In the genomic region with DNA sequence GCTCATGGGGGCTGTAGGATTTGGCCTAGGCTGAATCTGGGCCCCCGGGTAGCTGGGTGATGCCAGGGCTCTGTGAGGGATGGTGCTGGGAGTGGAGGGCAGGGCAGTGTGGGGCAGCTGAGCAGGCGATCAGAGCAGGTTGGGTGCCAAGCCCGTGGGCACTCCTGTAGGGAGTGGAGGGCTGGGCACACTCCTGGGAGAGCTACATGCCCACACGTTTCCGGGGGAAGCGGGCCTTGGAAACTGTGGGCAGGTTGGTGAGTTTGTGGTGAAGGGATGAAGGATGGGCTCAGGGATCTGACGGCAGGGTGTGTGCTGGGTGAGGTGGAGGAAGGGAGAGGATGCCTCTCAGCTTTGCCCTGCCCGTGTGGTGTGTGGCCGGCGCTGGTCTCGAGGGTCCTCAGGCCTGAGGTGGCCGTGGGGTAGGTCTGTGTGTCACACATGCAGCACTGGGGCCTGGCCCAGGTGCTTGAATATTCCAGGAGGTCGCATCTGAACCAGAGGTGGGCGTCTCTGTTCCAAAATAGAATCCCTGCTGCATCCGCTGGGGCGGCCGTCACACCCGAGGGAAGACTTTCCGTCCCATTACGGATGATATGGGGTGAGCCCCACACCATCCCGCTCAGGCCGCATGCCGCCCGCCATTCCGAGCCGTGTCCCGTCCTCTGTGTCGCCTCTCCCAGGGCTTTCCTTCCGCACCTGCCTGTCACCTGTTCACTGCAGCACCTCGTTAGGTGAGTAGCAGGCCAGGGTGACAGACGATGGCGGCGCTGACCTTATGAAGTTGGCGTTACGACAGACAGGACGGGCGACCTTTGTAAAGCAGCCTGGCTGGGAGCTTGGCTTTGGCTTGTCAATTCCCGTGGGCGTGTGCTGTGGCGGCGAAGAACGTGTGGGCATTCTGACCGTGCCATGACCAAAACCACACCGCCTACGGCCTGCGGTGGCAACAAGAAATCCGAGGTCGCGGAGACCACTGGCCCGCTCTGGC, we compare ENCODE assay signal across 17 cellular contexts.
"Had no signal": no experiment of that assay in that cellular context is flagged by ENCODE, and none has a peak within 500 bp of the region (broad histone marks: within the 10 kb centered on the region; RNA-seq: fewer than 3 reads in every experiment).

No MANE protein-coding gene starts in this region.

- H3K27ac Mint-ChIP-seq: effector memory CD8-positive, alpha-beta T cell; mesothelial cell of epicardium; natural killer cell had no signal

- H3K9me3 ChIP-seq: esophagus muscularis mucosa, gastrocnemius medialis, heart right ventricle, testis, transverse colon had no signal

- DNase-seq: effector memory CD8-positive, alpha-beta T cell; gastrocnemius medialis; heart right ventricle; hypothalamus; mammary epithelial cell; natural killer cell; right cardiac atrium; stimulated activated CD4-positive, alpha-beta T cell treated with anti-CD3 and anti-CD28 coated beads, Interleukin-2, amount 100 ng/mL, for 48 hours; stimulated activated naive CD4-positive, alpha-beta T cell treated with Interleukin-2 at 50 U/mL for 16 hours; testis; transverse colon had no signal

- FAIRE-seq: islet of Langerhans, urothelium cell line had no signal

- H3K4me1 ChIP-seq: esophagus muscularis mucosa, transverse colon had no signal

- H3K4me2 ChIP-seq: smooth muscle cell had no signal

- H3K27me3 ChIP-seq: gastrocnemius medialis, heart right ventricle, testis, transverse colon had no signal

- H3K4me3 Mint-ChIP-seq: effector memory CD8-positive, alpha-beta T cell; mesothelial cell of epicardium; natural killer cell had no signal

- ATAC-seq: effector memory CD8-positive, alpha-beta T cell; gastrocnemius medialis; natural killer cell; right cardiac atrium had no signal

- H3K4me3 ChIP-seq: esophagus muscularis mucosa, gastrocnemius medialis, heart right ventricle, smooth muscle cell, testis, transverse colon had no signal

- H3K36me3 ChIP-seq: esophagus muscularis mucosa, gastrocnemius medialis, heart right ventricle, transverse colon had no signal

- H3K27ac ChIP-seq: epithelial cell of prostate, esophagus muscularis mucosa, gastrocnemius medialis, heart right ventricle, testis, transverse colon had no signal

- H3K9me3 Mint-ChIP-seq: effector memory CD8-positive, alpha-beta T cell; mesothelial cell of epicardium; natural killer cell had no signal

- H3K36me3 Mint-ChIP-seq: mesothelial cell of epicardium, natural killer cell had no signal

- H3K4me1 Mint-ChIP-seq: natural killer cell had no signal
